ENCODE assay signal across 26 cellular contexts in the genomic region with DNA sequence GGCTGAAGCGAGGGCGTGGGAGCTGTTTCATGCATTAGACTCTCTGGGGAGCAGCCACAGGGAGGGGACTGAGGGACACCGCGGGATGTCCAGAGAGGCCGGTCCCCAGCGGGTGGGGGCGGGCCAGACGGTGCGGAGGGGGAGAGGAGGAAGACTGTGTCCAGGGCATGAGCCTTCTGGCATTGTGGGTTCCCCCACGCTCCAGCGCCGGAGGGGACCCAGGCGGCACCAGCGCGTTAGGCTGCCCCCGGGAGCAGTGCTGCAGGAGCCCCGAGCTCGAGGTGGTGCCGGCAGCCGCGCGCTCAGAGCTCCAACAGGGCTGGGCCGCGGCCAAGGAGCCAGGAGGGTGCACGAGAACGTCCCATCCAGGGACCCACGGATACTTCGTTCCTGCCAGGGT. TPM values are rescaled to one million over a fixed set of nuclear protein-coding genes. Genes with fewer than 3 reads are reported as not detected.
"Had no signal": no experiment of that assay in that cellular context is flagged by ENCODE, and none has a peak within 500 bp of the region (broad histone marks: within the 10 kb centered on the region; RNA-seq: fewer than 3 reads in every experiment).

No MANE protein-coding gene starts in this region.

- ATAC-seq: activated CD8-positive, alpha-beta T cell treated with anti-CD3 and anti-CD28 coated beads, Interleukin-2, amount 10 ng/mL, durations not matched to agents 7 days and 5 days; activated naive CD4-positive, alpha-beta T cell treated with anti-CD3 and anti-CD28 coated beads, Interleukin-2, amount 50 U/mL, for 72 hours; left colon; T-cell had no signal

- H3K4me1 Mint-ChIP-seq: naive B cell, T-cell had no signal

- H3K4me1 ChIP-seq: breast epithelium, heart left ventricle, uterus had no signal

- H3K4me3 Mint-ChIP-seq: activated CD8-positive, alpha-beta T cell treated with anti-CD3 and anti-CD28 coated beads, Interleukin-2, amount 10 ng/mL, durations not matched to agents 7 days and 5 days; endodermal cell; naive B cell; T-cell; T-helper 2 cell treated with Interferon-gamma antibody and Interleukin-4, amounts not matched to agents 5 μg/mL and 100 μg/mL, for 36 hours had no signal

- H3K27ac Mint-ChIP-seq: activated CD8-positive, alpha-beta T cell treated with anti-CD3 and anti-CD28 coated beads, Interleukin-2, amount 10 ng/mL, durations not matched to agents 7 days and 5 days; activated naive CD4-positive, alpha-beta T cell treated with anti-CD3 and anti-CD28 coated beads, Interleukin-2, amount 50 U/mL, for 72 hours; endodermal cell; naive B cell; T-cell; T-helper 2 cell treated with Interferon-gamma antibody and Interleukin-4, amounts not matched to agents 5 μg/mL and 100 μg/mL, for 36 hours had no signal

- H3K36me3 Mint-ChIP-seq: activated naive CD4-positive, alpha-beta T cell treated with anti-CD3 and anti-CD28 coated beads, Interleukin-2, amount 50 U/mL, for 72 hours; naive B cell; T-cell had no signal

- DNase-seq: activated CD4-positive, alpha-beta T cell treated with anti-CD3 and anti-CD28 coated beads, Interleukin-2, amount 50 U/mL, for 1 hour; activated CD4-positive, CD25-positive, alpha-beta regulatory T cell treated with anti-CD3 and anti-CD28 coated beads, Interleukin-2, amount 50 U/mL, for 72 hours; activated CD8-positive, alpha-beta T cell treated with anti-CD3 and anti-CD28 coated beads, Interleukin-2, amount 10 ng/mL, durations not matched to agents 7 days and 5 days; activated gamma-delta T cell treated with Interleukin-2 at 50 U/mL for 16 hours; cortex of kidney; endodermal cell; esophagus squamous epithelium; left colon; lower lobe of right lung; mesendoderm; naive B cell; retina; stimulated activated CD4-positive, alpha-beta T cell treated with anti-CD3 and anti-CD28 coated beads, Interleukin-2, amount 100 ng/mL, for 48 hours; stimulated activated CD8-positive, alpha-beta memory T cell treated with anti-CD3 and anti-CD28 coated beads, Interleukin-4, amount 100 ng/mL, for 48 hours; stimulated activated naive CD4-positive, alpha-beta T cell; substantia nigra; T-cell; tibial artery; uterus had no signal

- H3K9me3 ChIP-seq: breast epithelium, esophagus squamous epithelium, heart left ventricle, lower lobe of right lung, tibial artery, uterus had no signal

- FAIRE-seq: keratinocyte had no signal

- H3K36me3 ChIP-seq: breast epithelium, esophagus squamous epithelium, heart left ventricle, lower lobe of right lung, tibial artery, uterus had no signal

- H3K27ac ChIP-seq: breast epithelium, esophagus squamous epithelium, heart left ventricle, lower lobe of right lung, uterus, VCaP had no signal

- H3K27me3 ChIP-seq: breast epithelium, esophagus squamous epithelium, tibial artery, uterus had no signal

- H3K4me3 ChIP-seq: breast epithelium, esophagus squamous epithelium, heart left ventricle, lower lobe of right lung, uterus had no signal

- H3K9me3 Mint-ChIP-seq: activated naive CD4-positive, alpha-beta T cell treated with anti-CD3 and anti-CD28 coated beads, Interleukin-2, amount 50 U/mL, for 72 hours; endodermal cell; T-cell; T-helper 2 cell treated with Interferon-gamma antibody and Interleukin-4, amounts not matched to agents 5 μg/mL and 100 μg/mL, for 36 hours had no signal

RNA-seq across cellular contexts. Expression of a gene that starts 14.4 kb away (rescaled TPM):
- total RNA-seq: activated CD8-positive, alpha-beta T cell treated with anti-CD3 and anti-CD28 coated beads, Interleukin-2, amount 10 ng/mL, durations not matched to agents 7 days and 5 days; activated naive CD4-positive, alpha-beta T cell treated with anti-CD3 and anti-CD28 coated beads, Interleukin-2, amount 50 U/mL, for 72 hours had no signal
- polyA plus RNA-seq: neural cell had no signal
